ENCODE assay signal across 8 cellular contexts in genomic region chr3:115092220-115092791, GRCh38. TPM values are rescaled to one million over a fixed set of nuclear protein-coding genes. Genes with fewer than 3 reads are reported as not detected.
DNase-seq lines count a peak whose midpoint lies in the region; ATAC-seq and TF ChIP-seq lines count a peak whose summit lies in the region.

No MANE protein-coding gene starts in this region.

- intact Hi-C loops in IMR-90 (cut with micrococcal nuclease) = loop anchor here (1.0 to 10.0 kb wide), 5 partner anchors 52 to 710 kb away; no protein-coding TSS in a partner anchor
- intact Hi-C loops in posterior vena cava (cut with DNase I) = no loop called here

- H3K27ac ChIP-seq in IMR-90 (ENCODE audit: insufficient read depth, low read length) = no peak overlapping the region

- no peak overlapping the region for H4K5ac ChIP-seq in IMR-90 (ENCODE audit: low read depth, low read length)

- in situ Hi-C loops in IMR-90 (cut with MboI; ENCODE audit: low sequenced_read_pairs) = loop anchor here (10.0 kb wide), 1 partner anchor 258 kb away; no protein-coding TSS in a partner anchor

- H3K27me3 ChIP-seq in IMR-90 (ENCODE audit: control insufficient read depth, insufficient read depth, low read length) = no peaks in the 10 kb centered on the region

- no peak overlapping the region for H3K56ac ChIP-seq in IMR-90 (ENCODE audit: extremely low read depth, insufficient read depth, low read length)

- POLR2A ChIA-PET in IMR-90 (lab: Charles Lee; ENCODE audit: unreplicated experiment) = no interaction called here

- no peak overlapping the region for H2AK9ac ChIP-seq in IMR-90 (replicated peaks; ENCODE audit: low read depth, low read length, poor library complexity)

- no peak overlapping the region for H2AFZ ChIP-seq in IMR-90 (replicated peaks; ENCODE audit: low read length, poor library complexity)

- H3K4me3 ChIP-seq in IMR-90 (ENCODE audit: insufficient read depth, low read depth, low read length) = no peak overlapping the region

- H3K9ac ChIP-seq in IMR-90 (ENCODE audit: low read depth, low read length) = no peak overlapping the region

- H3K14ac ChIP-seq in IMR-90 (replicated peaks; ENCODE audit: low read depth, low read length) = no peak overlapping the region

- H3K27ac Mint-ChIP-seq in activated naive CD4-positive, alpha-beta T cell treated with anti-CD3 and anti-CD28 coated beads, Interleukin-2, amount 50 U/mL, for 72 hours = no peak overlapping the region

- no peaks in the 10 kb centered on the region for H3K9me1 ChIP-seq in IMR-90 (ENCODE audit: insufficient read depth, low read length)

- H3K23ac ChIP-seq in IMR-90 (ENCODE audit: low read depth, low read length) = no peak overlapping the region

- no peaks in the 10 kb centered on the region for H3K9me3 Mint-ChIP-seq in activated naive CD4-positive, alpha-beta T cell treated with anti-CD3 and anti-CD28 coated beads, Interleukin-2, amount 50 U/mL, for 72 hours

- CTCF ChIA-PET in IMR-90 (lab: Yijun Ruan, JAX) = interaction anchor here (0.8 to 1.4 kb wide), 11 partner anchors 9 to 730 kb away, joined by 3 to 7 read pairs (median 3); no protein-coding TSS in a partner anchor

- TF ChIP-seq RAD21 in IMR-90 (IDR thresholded peaks at IDR 0.05; ENCODE audit: low read length) = peak; percentile 81

- H2BK5ac ChIP-seq in IMR-90 (ENCODE audit: low read depth, low read length, poor library complexity, severe bottlenecking) = no peak overlapping the region

- WGBS in IMR-90 (ENCODE audit: extremely low coverage in 2 of 2, insufficient read length in 1 of 2), 2 experiments = no CpG with 5 or more reads among the region's 4 CpGs

- ATAC-seq in IMR-90 (ENCODE audit: low read depth) = peak; percentile 100
- peak; percentile 33 to 37 for ATAC-seq in activated naive CD4-positive, alpha-beta T cell treated with anti-CD3 and anti-CD28 coated beads, Interleukin-2, amount 50 U/mL, for 72 hours

- no peak for TF ChIP-seq POLR2A in IMR-90 (IDR thresholded peaks at IDR 0.05; ENCODE audit: low read depth, low read length)

- H3K79me1 ChIP-seq in IMR-90 (ENCODE audit: low read depth in 1 of 2, low read length in 2 of 2) = no peaks in the 10 kb centered on the region

- no peak overlapping the region for H4K91ac ChIP-seq in IMR-90 (ENCODE audit: insufficient read depth, low read depth, low read length)

- no peaks in the 10 kb centered on the region for H3K4me1 ChIP-seq in IMR-90 (ENCODE audit: control insufficient read depth, insufficient read depth, low read length)

- no peaks in the 10 kb centered on the region for H3K36me3 Mint-ChIP-seq in activated naive CD4-positive, alpha-beta T cell treated with anti-CD3 and anti-CD28 coated beads, Interleukin-2, amount 50 U/mL, for 72 hours

- H3K18ac ChIP-seq in IMR-90 (ENCODE audit: low read depth, low read length) = no peak overlapping the region

- H3K36me3 ChIP-seq in IMR-90 (ENCODE audit: control insufficient read depth, insufficient read depth, low read length) = no peaks in the 10 kb centered on the region

- H2BK15ac ChIP-seq in IMR-90 (ENCODE audit: low read depth, low read length) = no peak overlapping the region

- DNase-seq in DMS 273 (lab: John Stamatoyannopoulos, UW; ENCODE audit: unreplicated experiment) (peak; percentile 80), GM20000 (ENCODE audit: low spot score) (peak; percentile 29), IMR-90 (peak; percentile 69), RKO (ENCODE audit: low spot score) (peak; percentile 79), glomerular visceral epithelial cell (ENCODE audit: extremely low spot score) (peak; percentile 57), posterior vena cava (ENCODE audit: low spot score) (peak; percentile 83), cortex of kidney (lab: John Stamatoyannopoulos, UW) (no peak)
- DNase-seq in activated naive CD4-positive, alpha-beta T cell treated with anti-CD3 and anti-CD28 coated beads, Interleukin-2, amount 50 U/mL, for 72 hours (ENCODE audit: low spot score in 2 of 2) = peak in 1 of 2 donors; percentile 33

- H4K20me1 ChIP-seq in IMR-90 (ENCODE audit: insufficient read depth, low read length) = no peaks in the 10 kb centered on the region

- no TSS peak for BruUV-seq in IMR-90 (replicated peaks; lab: Mats Ljungman, UMichigan)

- H2BK120ac ChIP-seq in IMR-90 (ENCODE audit: low read depth, low read length) = no peak overlapping the region

- H2BK20ac ChIP-seq in IMR-90 (ENCODE audit: low read depth, low read length) = no peak overlapping the region

- H3K4ac ChIP-seq in IMR-90 (ENCODE audit: low read depth, low read length) = no peak overlapping the region

- TF ChIP-seq CTCF in GM20000 (IDR thresholded peaks at IDR 0.05; ENCODE audit: extremely low read depth, missing control alignments) = peak; percentile 84
- peak; percentile 82 for TF ChIP-seq CTCF in IMR-90 (conservative IDR thresholded peaks at IDR 0.05; ENCODE audit: low read depth, low read length)

- H2AK5ac ChIP-seq in IMR-90 (ENCODE audit: low read depth, low read length) = no peak overlapping the region

- no peak overlapping the region for H3K4me2 ChIP-seq in IMR-90 (ENCODE audit: low read depth, low read length)

- no peak overlapping the region for H4K8ac ChIP-seq in IMR-90 (ENCODE audit: low read depth in 2 of 2, low read length in 2 of 2)

- H3K9me3 ChIP-seq in IMR-90 (ENCODE audit: control insufficient read depth, insufficient read depth, low read length) = no peaks in the 10 kb centered on the region

- dilution Hi-C loops in IMR-90 (cut with HindIII; ENCODE audit: low sequenced_read_pairs, unreplicated experiment) = no loop called here

TF ChIP-seq in IMR-90, 13 proteins besides CTCF, POLR2A, EP300 and RAD21:
- no peak for TF ChIP-seq CEBPB (IDR thresholded peaks at IDR 0.05; ENCODE audit: low read depth, low read length)
- TF ChIP-seq SMC3 (IDR thresholded peaks at IDR 0.05; ENCODE audit: low read depth, low read length) = peak; percentile 81

RNA-seq across cellular contexts. Expression of gene ZBTB20, which starts 54.8 kb away (rescaled TPM):
- total RNA-seq in IMR-90 (2012; rRNA removed) (13.3 and 14.7 TPM in 2 replicates), posterior vena cava (10 to 100 TPM; 75.7 to 91.2 TPM)
- 0.75 and 0.87 TPM in 2 replicates for polyA plus RNA-seq in IMR-90 (2012; rRNA removed)
- polyA plus RNA-seq in IMR-90 (2012; cell fraction: cytosol; rRNA removed) = 0.25 and 0.55 TPM in 2 replicates
- polyA plus RNA-seq in IMR-90 (2012; cell fraction: nucleus; rRNA removed; ENCODE audit: low replicate concordance) = 2.3 and 2.6 TPM in 2 replicates
- 10 to 100 TPM in 1 of 2 donors, 1 to 10 TPM in 1; 9.2 to 10.8 TPM for total RNA-seq in activated naive CD4-positive, alpha-beta T cell treated with anti-CD3 and anti-CD28 coated beads, Interleukin-2, amount 50 U/mL, for 72 hours
